ENCODE assay signal across 12 cellular contexts in genomic region chr16:56192644-56192960, GRCh38. TPM values are rescaled to one million over a fixed set of nuclear protein-coding genes. Genes with fewer than 3 reads are reported as not detected.
DNase-seq lines count a peak whose midpoint lies in the region; ATAC-seq and TF ChIP-seq lines count a peak whose summit lies in the region.
"Had no signal": no experiment of that assay in that cellular context is flagged by ENCODE, and none has a peak within 500 bp of the region (broad histone marks: within the 10 kb centered on the region; RNA-seq: fewer than 3 reads in every experiment).

No MANE protein-coding gene starts in this region.

- no peaks in the 10 kb centered on the region for H3K9me3 Mint-ChIP-seq in activated CD8-positive, alpha-beta T cell treated with anti-CD3 and anti-CD28 coated beads, Interleukin-2, amount 10 ng/mL, durations not matched to agents 7 days and 5 days (ENCODE audit: insufficient read depth)
- H3K9me3 Mint-ChIP-seq in memory B cell, result no peaks in the 10 kb centered on the region
- H3K9me3 Mint-ChIP-seq in type B pancreatic cell, result no peaks in the 10 kb centered on the region

- DNase-seq in heart left ventricle (no peak), cardiac septum (ENCODE audit: low spot score) (no peak), memory B cell (ENCODE audit: low spot score in 2 of 2) (no peak), type B pancreatic cell (ENCODE audit: extremely low spot score, unreplicated experiment) (no peak), RPMI8226 (no peak), LoVo (ENCODE audit: low spot score) (no peak), foreskin fibroblast (no peak)
- DNase-seq in activated CD8-positive, alpha-beta T cell treated with anti-CD3 and anti-CD28 coated beads, Interleukin-2, amount 10 ng/mL, durations not matched to agents 7 days and 5 days, result no peak
- DNase-seq: activated naive CD4-positive, alpha-beta T cell treated with anti-CD3 and anti-CD28 coated beads, Interleukin-2, amount 50 U/mL, for 16 hours; NCI-H524 treated with DMSO at 0.1 percent for 48 hours had no signal

- H3K27me3 ChIP-seq in heart left ventricle, result peaks cover 0 to 63% (median 0%) of the 10 kb centered on the region in 9 donors

- H3K36me3 ChIP-seq in heart left ventricle, result no peaks in the 10 kb centered on the region

- H3K4me3 ChIP-seq in heart left ventricle (peak overlapping the region in 7 of 12 donors; percentile 65 to 91 (median 74)), foreskin fibroblast (ENCODE audit: low read depth in 1 of 2, low read length in 2 of 2) (no peak overlapping the region)

- no peaks in the 10 kb centered on the region for H3K9me3 ChIP-seq in heart left ventricle

- 20 to 30% (median 24%) methylated on average over 5 of the region's 5 CpGs for whole genome bisulfite sequencing in heart left ventricle, 4 donors

- no peaks in the 10 kb centered on the region for H3K36me3 Mint-ChIP-seq in activated CD8-positive, alpha-beta T cell treated with anti-CD3 and anti-CD28 coated beads, Interleukin-2, amount 10 ng/mL, durations not matched to agents 7 days and 5 days (ENCODE audit: low read depth)
- H3K36me3 Mint-ChIP-seq in memory B cell (no peaks in the 10 kb centered on the region), type B pancreatic cell (no peaks in the 10 kb centered on the region)

- TF ChIP-seq POLR2A in heart left ventricle (IDR thresholded peaks at IDR 0.05), result no peak

- H3K4me1 ChIP-seq in heart left ventricle, result peaks cover 0 to 50% (median 15%) of the 10 kb centered on the region in 12 donors

- peak overlapping the region in 1 of 12 donors; percentile 92 for H3K27ac ChIP-seq in heart left ventricle

- ATAC-seq in heart left ventricle, result no peak
- ATAC-seq in activated CD8-positive, alpha-beta T cell treated with anti-CD3 and anti-CD28 coated beads, Interleukin-2, amount 10 ng/mL, durations not matched to agents 7 days and 5 days, result no peak
- ATAC-seq in memory B cell (ENCODE audit: low read depth), result no peak
- ATAC-seq: esophagus mucosa, left colon had no signal

- no peak for TF ChIP-seq CTCF in heart left ventricle (IDR thresholded peaks at IDR 0.05)
- no peak for TF ChIP-seq CTCF in type B pancreatic cell (conservative IDR thresholded peaks at IDR 0.05)
- no peak for TF ChIP-seq CTCF in foreskin fibroblast (IDR thresholded peaks at IDR 0.05; ENCODE audit: low read depth, low read length)

- H3K4me3 Mint-ChIP-seq in activated CD8-positive, alpha-beta T cell treated with anti-CD3 and anti-CD28 coated beads, Interleukin-2, amount 10 ng/mL, durations not matched to agents 7 days and 5 days, result peak overlapping the region; percentile 40
- H3K4me3 Mint-ChIP-seq in memory B cell (peak overlapping the region; percentile 77), type B pancreatic cell (peak overlapping the region; percentile 85)

- CTCF ChIA-PET in activated CD8-positive, alpha-beta T cell treated with anti-CD3 and anti-CD28 coated beads, Interleukin-2, amount 10 ng/mL, durations not matched to agents 7 days and 5 days (lab: Charles Lee), result no interaction called here

- peaks cover 29% of the 10 kb centered on the region for H3K4me1 Mint-ChIP-seq in activated CD8-positive, alpha-beta T cell treated with anti-CD3 and anti-CD28 coated beads, Interleukin-2, amount 10 ng/mL, durations not matched to agents 7 days and 5 days (ENCODE audit: low read depth)
- H3K4me1 Mint-ChIP-seq in memory B cell (peaks cover 17% of the 10 kb centered on the region), type B pancreatic cell (ENCODE audit: unreplicated experiment) (peaks cover 8% of the 10 kb centered on the region)

- intact Hi-C loops in heart left ventricle (cut with DNase I), result loop anchor here in 8 of 10 donors (5.0 to 10.0 kb wide), 10 partner anchors 62 to 248 kb away; no protein-coding TSS in a partner anchor
- intact Hi-C loops in cardiac septum (cut with DNase I), result loop anchor here (5.0 to 10.0 kb wide), 6 partner anchors 65 to 248 kb away; no protein-coding TSS in a partner anchor

- POLR2A ChIA-PET in activated CD8-positive, alpha-beta T cell treated with anti-CD3 and anti-CD28 coated beads, Interleukin-2, amount 10 ng/mL, durations not matched to agents 7 days and 5 days (lab: Charles Lee), result no interaction called here

- H3K27ac Mint-ChIP-seq in activated CD8-positive, alpha-beta T cell treated with anti-CD3 and anti-CD28 coated beads, Interleukin-2, amount 10 ng/mL, durations not matched to agents 7 days and 5 days, result no peak overlapping the region
- H3K27ac Mint-ChIP-seq in memory B cell, result no peak overlapping the region
- H3K27ac Mint-ChIP-seq in type B pancreatic cell, result no peak overlapping the region

- H3K27me3 Mint-ChIP-seq in activated CD8-positive, alpha-beta T cell treated with anti-CD3 and anti-CD28 coated beads, Interleukin-2, amount 10 ng/mL, durations not matched to agents 7 days and 5 days (ENCODE audit: low read depth), result peaks cover 68% of the 10 kb centered on the region
- H3K27me3 Mint-ChIP-seq in memory B cell, result peaks cover 14% of the 10 kb centered on the region
- peaks cover 85% of the 10 kb centered on the region for H3K27me3 Mint-ChIP-seq in type B pancreatic cell

RNA-seq across cellular contexts. Expression of gene GNAO1, which starts 1.3 kb away (rescaled TPM):
- 10 to 100 TPM in 6 of 9 donors, 1 to 10 TPM in 3; 8.1 to 26.8 (median 13.4) TPM for total RNA-seq in heart left ventricle
- 1 to 10 TPM; 1.4 to 9.1 TPM for polyA plus RNA-seq in heart left ventricle
- 13.0 TPM for total RNA-seq in cardiac septum
- total RNA-seq in activated CD8-positive, alpha-beta T cell treated with anti-CD3 and anti-CD28 coated beads, Interleukin-2, amount 10 ng/mL, durations not matched to agents 7 days and 5 days, result 1 to 10 TPM; 2.7 TPM
- total RNA-seq in type B pancreatic cell (ENCODE audit: low replicate concordance), result 13.2 and 20.1 TPM in 2 replicates

Comparison
In these comparisons a context has a peak if more than half of its experiments do, and no peak if none do; other contexts are left out.
1. H3K4me3 ChIP-seq: peak in heart left ventricle (7 of 12); none in foreskin fibroblast (0 of 2).
2. Peak in every context shown above with its lines, with median percentiles within 50 percentile points of each other: H3K4me3 Mint-ChIP-seq.